Comparison of ENCODE assay signal across 1 cellular context in the genomic region with DNA sequence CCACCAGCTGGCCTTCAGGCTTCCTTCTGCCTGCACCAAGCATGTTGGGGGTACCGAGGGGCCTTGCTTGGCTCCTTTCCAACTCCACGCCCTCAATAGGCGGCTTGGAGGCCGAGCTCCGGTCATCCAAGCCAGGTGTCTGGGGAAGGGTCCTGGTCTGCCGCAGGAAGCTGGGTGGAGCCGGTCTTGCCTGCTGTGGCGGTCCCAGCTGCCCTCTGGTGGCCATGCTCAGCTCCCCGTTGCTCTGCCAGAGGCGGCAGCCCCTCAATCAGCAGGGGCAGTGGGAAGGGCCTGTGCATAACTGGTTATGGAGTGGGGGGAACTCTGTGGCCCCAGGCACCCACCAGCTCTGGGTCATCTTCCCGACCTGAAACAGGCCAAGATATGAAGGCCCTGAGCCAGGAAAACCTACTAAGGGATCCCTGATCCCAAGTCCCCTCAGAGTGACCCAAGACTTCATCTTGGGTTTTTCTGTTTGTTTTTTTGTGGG.
TF ChIP-seq lines count a peak whose summit lies in the region.

No MANE protein-coding gene starts in this region.

TF ChIP-seq in SK-N-SH treated with all-trans-retinoic acid at 6 μM for 48 hours, 23 proteins besides CTCF, POLR2A, EP300 and RAD21 (continued from another document):
- TF ChIP-seq PATZ1 (CRISPR knock-in tag; IDR thresholded peaks at IDR 0.05; ENCODE audit: borderline replicate concordance) (no peak), ESRRG (CRISPR knock-in tag; IDR thresholded peaks at IDR 0.05) (0 out of 2 replicates have a peak, but pooled peaks have one; percentile 18), ZNF70 (CRISPR knock-in tag; IDR thresholded peaks at IDR 0.05) (0 out of 2 replicates have a peak, but pooled peaks have one; percentile 8), POU6F1 (CRISPR knock-in tag; IDR thresholded peaks at IDR 0.05; ENCODE audit: borderline replicate concordance, low read depth) (no peak), ZFP30 (CRISPR knock-in tag; IDR thresholded peaks at IDR 0.05) (no peak)
